In genomic region chr5:157303667-157304327, GRCh38 we compare ENCODE assay signal across 8 cellular contexts. TPM values are rescaled to one million over a fixed set of nuclear protein-coding genes. Genes with fewer than 3 reads are reported as not detected.
DNase-seq lines count a peak whose midpoint lies in the region; ATAC-seq and TF ChIP-seq lines count a peak whose summit lies in the region.

No MANE protein-coding gene starts in this region.

- H2AFZ ChIP-seq in GM23248 = no peak overlapping the region

- in situ Hi-C loops in GM23248 (cut with MboI) = no loop called here

- H3K9me3 Mint-ChIP-seq in stimulated activated effector memory CD8-positive, alpha-beta T cell treated with anti-CD3 and anti-CD28 coated beads, Interleukin-12 subunit alpha, Interleukin-12 subunit beta, amount 100 ng/mL, for 72 hours = no peaks in the 10 kb centered on the region

- H3K36me3 Mint-ChIP-seq in stimulated activated effector memory CD8-positive, alpha-beta T cell treated with anti-CD3 and anti-CD28 coated beads, Interleukin-12 subunit alpha, Interleukin-12 subunit beta, amount 100 ng/mL, for 72 hours = peaks cover 100% of the 10 kb centered on the region

- H3K4me1 Mint-ChIP-seq in stimulated activated effector memory CD8-positive, alpha-beta T cell treated with anti-CD3 and anti-CD28 coated beads, Interleukin-12 subunit alpha, Interleukin-12 subunit beta, amount 100 ng/mL, for 72 hours = peaks cover 71% of the 10 kb centered on the region

- no peaks in the 10 kb centered on the region for H4K20me1 ChIP-seq in GM23248 (ENCODE audit: insufficient read depth)

- no peaks in the 10 kb centered on the region for H3K36me3 ChIP-seq in GM23248 (ENCODE audit: low read depth)

- no peaks in the 10 kb centered on the region for H3K79me2 ChIP-seq in GM23248 (ENCODE audit: insufficient read depth)

- DNase-seq in NCI-H2196 (lab: John Stamatoyannopoulos, UW; ENCODE audit: unreplicated experiment) (peak; percentile 17), NCI-H2196 treated with DMSO at 0.1 percent for 48 hours (lab: John Stamatoyannopoulos, UW; ENCODE audit: unreplicated experiment) (no peak), erythroblast (lab: John Stamatoyannopoulos, UW) (peak; percentile 16 to 18), GM23248 (no peak), HCEC 1CT (no peak)
- peak; percentile 40 to 43 for DNase-seq in activated CD4-positive, alpha-beta T cell treated with anti-CD3 and anti-CD28 coated beads, Interleukin-2, amount 50 U/mL, for 4 hours
- no peak for DNase-seq in stimulated activated effector memory CD8-positive, alpha-beta T cell treated with anti-CD3 and anti-CD28 coated beads, Interleukin-12 subunit alpha, Interleukin-12 subunit beta, amount 100 ng/mL, for 72 hours (ENCODE audit: low spot score in 2 of 2)

- WGBS in GM23248 (ENCODE audit: low coverage in 1 of 2, low lambda C conversion rate in 2 of 2, missing lambda C conversion rate in 2 of 2), 2 experiments = 53 to 62% methylated on average over 7 to 8 of the region's 8 CpGs

- no peaks in the 10 kb centered on the region for H3K9me2 ChIP-seq in GM23248 (ENCODE audit: insufficient read depth)

- H3K4me2 ChIP-seq in GM23248 (ENCODE audit: unreplicated experiment) = no peak overlapping the region

- ATAC-seq in stimulated activated effector memory CD8-positive, alpha-beta T cell treated with anti-CD3 and anti-CD28 coated beads, Interleukin-12 subunit alpha, Interleukin-12 subunit beta, amount 100 ng/mL, for 72 hours = peak; percentile 57
- no peak for ATAC-seq in GM18870 (IDR thresholded peaks at IDR 0.05; ENCODE audit: unreplicated experiment)

- no peak overlapping the region for H3K27ac ChIP-seq in GM23248

- no peak overlapping the region for H3K4me3 ChIP-seq in GM23248

- peaks cover 5% of the 10 kb centered on the region; the same call in 1 of the 2 replicates for H3K4me1 ChIP-seq in GM23248 (ENCODE audit: insufficient read depth)

- no peak overlapping the region for H3K4me3 Mint-ChIP-seq in stimulated activated effector memory CD8-positive, alpha-beta T cell treated with anti-CD3 and anti-CD28 coated beads, Interleukin-12 subunit alpha, Interleukin-12 subunit beta, amount 100 ng/mL, for 72 hours

- TF ChIP-seq POLR2A in erythroblast (IDR thresholded peaks at IDR 0.05; ENCODE audit: low read length) = no peak

- no peaks in the 10 kb centered on the region for H3K9me3 ChIP-seq in GM23248 (ENCODE audit: low read depth)

- no peaks in the 10 kb centered on the region for H3F3A ChIP-seq in GM23248 (ENCODE audit: insufficient read depth)

- no peak overlapping the region for H3K9ac ChIP-seq in GM23248

- H3K27me3 ChIP-seq in GM23248 (replicated peaks; ENCODE audit: insufficient read depth) = no peaks in the 10 kb centered on the region

- H3K27ac Mint-ChIP-seq in stimulated activated effector memory CD8-positive, alpha-beta T cell treated with anti-CD3 and anti-CD28 coated beads, Interleukin-12 subunit alpha, Interleukin-12 subunit beta, amount 100 ng/mL, for 72 hours = peak overlapping the region; percentile 89

RNA-seq across cellular contexts. Expression of gene CYFIP2, which starts 37.9 kb away (rescaled TPM):
- total RNA-seq in GM23248 (2014; rRNA removed; shearing (Covaris generic)) = 1.8 and 5.9 TPM in 2 replicates
- polyA plus RNA-seq in GM23248 (2016; fragmentation: Nextera tagmentation; extraction: Ambion mirVana) = 2.2 and 3.0 TPM in 2 replicates

Comparison
In these comparisons a context has a peak if more than half of its experiments do, and no peak if none do; other contexts are left out.
1. DNase-seq: peak in NCI-H2196 (single experiment), activated CD4-positive, alpha-beta T cell treated with anti-CD3 and anti-CD28 coated beads, Interleukin-2, amount 50 U/mL, for 4 hours (2 of 2) and erythroblast (2 of 2); none in NCI-H2196 treated with DMSO at 0.1 percent for 48 hours (single experiment), stimulated activated effector memory CD8-positive, alpha-beta T cell treated with anti-CD3 and anti-CD28 coated beads, Interleukin-12 subunit alpha, Interleukin-12 subunit beta, amount 100 ng/mL, for 72 hours (0 of 2), GM23248 (single experiment) and HCEC 1CT (single experiment).